9 cellular contexts compared by ENCODE assay signal in the genomic region with DNA sequence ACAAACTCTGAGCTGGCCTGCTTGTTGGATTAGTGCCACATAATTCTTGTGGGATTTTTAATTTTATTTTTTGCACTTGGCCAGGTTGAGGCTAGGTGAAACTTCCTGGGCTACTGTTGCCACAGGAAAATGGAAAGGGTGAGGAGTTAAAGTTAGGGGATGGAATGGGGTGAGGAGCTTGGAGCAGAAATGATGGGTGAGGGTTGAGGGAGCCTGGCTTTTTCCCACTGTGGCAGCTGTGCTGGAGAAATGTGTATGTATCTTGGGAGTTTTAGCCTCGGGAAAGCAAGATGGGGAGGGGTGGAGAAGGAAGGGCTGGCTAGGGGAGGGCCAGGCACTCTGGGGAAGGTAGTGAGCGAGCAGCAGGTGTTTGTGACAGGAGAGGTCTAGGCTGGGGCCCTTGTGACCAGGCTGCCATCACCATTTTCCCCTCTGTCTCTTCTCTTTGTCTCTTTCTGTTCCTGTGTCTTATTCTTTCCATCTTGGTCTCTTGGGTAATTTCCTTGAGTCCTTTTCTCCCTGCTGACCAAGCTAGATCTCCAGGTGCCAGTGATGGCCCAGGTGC.
DNase-seq lines count a peak whose midpoint lies in the region; ATAC-seq and TF ChIP-seq lines count a peak whose summit lies in the region.
"Had no signal": no experiment of that assay in that cellular context is flagged by ENCODE, and none has a peak within 500 bp of the region (broad histone marks: within the 10 kb centered on the region; RNA-seq: fewer than 3 reads in every experiment).

No MANE protein-coding gene starts in this region.

- H3K9ac ChIP-seq in NT2/D1 (ENCODE audit: insufficient read length, low read depth) (peak overlapping the region; percentile 96), parathyroid adenoma (no peak overlapping the region)

- no peaks in the 10 kb centered on the region for H3K9me3 Mint-ChIP-seq in effector memory CD8-positive, alpha-beta T cell

- DNase-seq in GM06990 (ENCODE audit: extremely low read depth, insufficient read length) = no peak
- DNase-seq in NT2/D1 (ENCODE audit: low read depth, low spot score) = no peak
- no peak for DNase-seq in effector memory CD8-positive, alpha-beta T cell
- no peak for DNase-seq in anterior cingulate cortex (lab: John Stamatoyannopoulos, UW)
- DNase-seq in NCI-H1105 treated with DMSO at 0.1 percent for 48 hours (lab: John Stamatoyannopoulos, UW) = no peak
- no peak for DNase-seq in NCI-H526 (lab: John Stamatoyannopoulos, UW)
- DNase-seq: NCI-H524 had no signal

- peaks cover 39% of the 10 kb centered on the region for H3K36me3 Mint-ChIP-seq in effector memory CD8-positive, alpha-beta T cell (ENCODE audit: insufficient read depth)

- H3K4me3 ChIP-seq in GM06990 (replicated peaks; ENCODE audit: low read depth, low read length) = peak overlapping the region; percentile 76; the same call in 1 of the 2 replicates
- no peak overlapping the region for H3K4me3 ChIP-seq in NT2/D1 (ENCODE audit: insufficient read length, low read depth)
- H3K4me3 ChIP-seq in parathyroid adenoma (ENCODE audit: low read depth, low read length) = peak overlapping the region; percentile 100

- no peak overlapping the region for H2AFZ ChIP-seq in parathyroid adenoma

- peaks cover 35 to 48% of the 10 kb centered on the region in 2 donors for H3K4me1 Mint-ChIP-seq in effector memory CD8-positive, alpha-beta T cell (ENCODE audit: low read depth in 2 of 2)

- no peak for ATAC-seq in effector memory CD8-positive, alpha-beta T cell (replicated peaks)
- no peak for ATAC-seq in GM21447 (IDR thresholded peaks at IDR 0.05; ENCODE audit: unreplicated experiment)

- H3K79me2 ChIP-seq in parathyroid adenoma = peaks cover 8% of the 10 kb centered on the region

- peak overlapping the region; percentile 97 for H3K4me2 ChIP-seq in parathyroid adenoma (ENCODE audit: low read length)

- H3K4me1 ChIP-seq in NT2/D1 (ENCODE audit: insufficient read depth, insufficient read length) (peaks cover 24% of the 10 kb centered on the region), parathyroid adenoma (peaks cover 4% of the 10 kb centered on the region)

- H3K4me3 Mint-ChIP-seq in effector memory CD8-positive, alpha-beta T cell = peak overlapping the region; percentile 92 to 93

- H3K27ac Mint-ChIP-seq in effector memory CD8-positive, alpha-beta T cell = peak overlapping the region; percentile 62 to 96

- H3K9me3 ChIP-seq in NT2/D1 (ENCODE audit: insufficient read depth, low read length) = no peaks in the 10 kb centered on the region
- H3K9me3 ChIP-seq in parathyroid adenoma (ENCODE audit: control insufficient read depth, low read length) = no peaks in the 10 kb centered on the region

- H3K27me3 ChIP-seq in GM06990 (replicated peaks; ENCODE audit: control insufficient read depth, insufficient read depth, low read length) (no peaks in the 10 kb centered on the region), NT2/D1 (ENCODE audit: insufficient read depth, insufficient read length) (no peaks in the 10 kb centered on the region), parathyroid adenoma (ENCODE audit: control insufficient read depth, insufficient read depth, low read length) (no peaks in the 10 kb centered on the region)

- H3K27me3 Mint-ChIP-seq in effector memory CD8-positive, alpha-beta T cell = no peaks in the 10 kb centered on the region

- H3K27ac ChIP-seq in parathyroid adenoma = peak overlapping the region; percentile 100

- H3K36me3 ChIP-seq in GM06990 (ENCODE audit: control insufficient read depth, insufficient read depth, low read length) = peaks cover 27% of the 10 kb centered on the region
- H3K36me3 ChIP-seq in NT2/D1 (ENCODE audit: insufficient read depth, insufficient read length, low read length) = peaks cover 48% of the 10 kb centered on the region
- no peaks in the 10 kb centered on the region for H3K36me3 ChIP-seq in parathyroid adenoma (ENCODE audit: control insufficient read depth, insufficient read depth, low read length)

- TF ChIP-seq CTCF in GM06990 (IDR thresholded peaks at IDR 0.05; ENCODE audit: insufficient read depth, low read length, poor library complexity, severe bottlenecking) = no peak
- no peak for TF ChIP-seq CTCF in parathyroid adenoma (IDR thresholded peaks at IDR 0.05)
